ENCODE assay signal across 13 cellular contexts in genomic region chr6:66558189-66558588, GRCh38.
DNase-seq lines count a peak whose midpoint lies in the region; FAIRE-seq and TF ChIP-seq lines count a peak whose summit lies in the region.
"Had no signal": no experiment of that assay in that cellular context is flagged by ENCODE, and none has a peak within 500 bp of the region (broad histone marks: within the 10 kb centered on the region; RNA-seq: fewer than 3 reads in every experiment).

No MANE protein-coding gene starts in this region.

- no peaks in the 10 kb centered on the region for H4K20me1 ChIP-seq in KMS-11 (ENCODE audit: insufficient read depth)
- H4K20me1 ChIP-seq in astrocyte (ENCODE audit: insufficient read depth, low read length): no peaks in the 10 kb centered on the region

- FAIRE-seq in astrocyte (lab: Jason Lieb, UNC): no peak
- FAIRE-seq in HTR-8/SVneo (lab: Jason Lieb, UNC): no peak
- FAIRE-seq: pancreas had no signal

- H3K9ac ChIP-seq in KMS-11: no peak overlapping the region
- no peak overlapping the region for H3K9ac ChIP-seq in astrocyte (ENCODE audit: low read length)

- H3K27me3 ChIP-seq in A673 (replicated peaks; ENCODE audit: insufficient read depth, low read depth, low read length, poor library complexity) (no peaks in the 10 kb centered on the region), KMS-11 (ENCODE audit: insufficient read depth, low read depth) (no peaks in the 10 kb centered on the region), astrocyte (ENCODE audit: insufficient read depth, low read length) (no peaks in the 10 kb centered on the region)
- H3K27me3 ChIP-seq: pancreas had no signal

- DNase-seq in A673 (ENCODE audit: low spot score): peak; percentile 19
- no peak for DNase-seq in astrocyte (ENCODE audit: low read depth)
- no peak for DNase-seq in NCI-H1417 treated with DMSO at 0.1 percent for 48 hours (lab: John Stamatoyannopoulos, UW)
- DNase-seq in RWPE1 (ENCODE audit: low spot score): no peak
- no peak for DNase-seq in activated naive CD8-positive, alpha-beta T cell treated with anti-CD3 and anti-CD28 coated beads for 36 hours
- no peak for DNase-seq in HTR-8/SVneo (ENCODE audit: insufficient read length, low spot score)
- DNase-seq: activated naive CD8-positive, alpha-beta T cell treated with anti-CD3 and anti-CD28 coated beads, Interleukin-2, amount 10 ng/mL, durations not matched to agents 7 days and 5 days; CD4-positive, CD25-positive, alpha-beta regulatory T cell; NCI-H446 treated with DMSO at 0.1 percent for 48 hours; pancreas; stimulated activated CD4-positive, alpha-beta T cell treated with anti-CD3 and anti-CD28 coated beads, Interleukin-4, amount 100 ng/mL, for 1 hour had no signal

- no peak overlapping the region for H3K27ac ChIP-seq in A673 (ENCODE audit: low read depth, low read length, poor library complexity, severe bottlenecking)
- no peak overlapping the region for H3K27ac ChIP-seq in KMS-11
- H3K27ac ChIP-seq in astrocyte (ENCODE audit: low read depth, low read length): no peak overlapping the region
- H3K27ac ChIP-seq in RWPE1: no peak overlapping the region
- H3K27ac ChIP-seq: pancreas had no signal

- intact Hi-C loops in A673 (cut with micrococcal nuclease; ENCODE audit: unreplicated experiment): no loop called here

- no TSS peak for BruUV-seq in A673 (replicated peaks; lab: Mats Ljungman, UMichigan)

- no peaks in the 10 kb centered on the region for H3K27me3 Mint-ChIP-seq in astrocyte (ENCODE audit: low read depth, unreplicated experiment)
- no peaks in the 10 kb centered on the region for H3K27me3 Mint-ChIP-seq in activated naive CD8-positive, alpha-beta T cell treated with anti-CD3 and anti-CD28 coated beads for 36 hours
- H3K27me3 Mint-ChIP-seq: activated naive CD8-positive, alpha-beta T cell treated with anti-CD3 and anti-CD28 coated beads, Interleukin-2, amount 10 ng/mL, durations not matched to agents 7 days and 5 days; CD4-positive, CD25-positive, alpha-beta regulatory T cell had no signal

- H3K4me1 ChIP-seq in A673 (ENCODE audit: insufficient read depth, low read length, poor library complexity, severe bottlenecking): no peaks in the 10 kb centered on the region
- peaks cover 11% of the 10 kb centered on the region for H3K4me1 ChIP-seq in KMS-11 (ENCODE audit: low read depth, poor library complexity, severe bottlenecking)
- H3K4me1 ChIP-seq in astrocyte (ENCODE audit: insufficient read depth, low read length): no peaks in the 10 kb centered on the region
- H3K4me1 ChIP-seq: pancreas had no signal

- POLR2A ChIA-PET in A673 (lab: Charles Lee; ENCODE audit: low non-redundant PET) (no interaction called here), RWPE1 (lab: Yijun Ruan, JAX; ENCODE audit: low non-redundant PET) (no interaction called here)

- H3K4me1 Mint-ChIP-seq in astrocyte (ENCODE audit: low read depth, unreplicated experiment): peaks cover 5% of the 10 kb centered on the region
- H3K4me1 Mint-ChIP-seq in activated naive CD8-positive, alpha-beta T cell treated with anti-CD3 and anti-CD28 coated beads for 36 hours: no peaks in the 10 kb centered on the region
- H3K4me1 Mint-ChIP-seq: activated naive CD8-positive, alpha-beta T cell treated with anti-CD3 and anti-CD28 coated beads, Interleukin-2, amount 10 ng/mL, durations not matched to agents 7 days and 5 days; CD4-positive, CD25-positive, alpha-beta regulatory T cell had no signal

- H2AFZ ChIP-seq in KMS-11 (ENCODE audit: low read depth) (no peak overlapping the region), astrocyte (ENCODE audit: low read depth, low read length) (no peak overlapping the region)

- H3K4me3 ChIP-seq in A673 (ENCODE audit: low read depth, low read length, poor library complexity, severe bottlenecking) (no peak overlapping the region), KMS-11 (IDR thresholded peaks at IDR 0.05; ENCODE audit: insufficient read depth, low read depth, low read length) (no peak overlapping the region), astrocyte (ENCODE audit: insufficient read depth, low read depth, low read length) (no peak overlapping the region)
- H3K4me3 ChIP-seq: pancreas had no signal

- peaks cover 16% of the 10 kb centered on the region for H3K9me3 ChIP-seq in A673 (ENCODE audit: low read depth, low read length, poor library complexity, severe bottlenecking)
- H3K9me3 ChIP-seq in astrocyte (ENCODE audit: insufficient read depth, low read depth, low read length): peaks cover 2% of the 10 kb centered on the region
- H3K9me3 ChIP-seq: pancreas had no signal

- no peak overlapping the region for H3K4me3 Mint-ChIP-seq in astrocyte (ENCODE audit: unreplicated experiment)
- no peak overlapping the region for H3K4me3 Mint-ChIP-seq in activated naive CD8-positive, alpha-beta T cell treated with anti-CD3 and anti-CD28 coated beads for 36 hours
- H3K4me3 Mint-ChIP-seq: activated naive CD8-positive, alpha-beta T cell treated with anti-CD3 and anti-CD28 coated beads, Interleukin-2, amount 10 ng/mL, durations not matched to agents 7 days and 5 days; CD4-positive, CD25-positive, alpha-beta regulatory T cell had no signal

- no peaks in the 10 kb centered on the region for H3K79me2 ChIP-seq in KMS-11 (ENCODE audit: insufficient read depth, low read depth)
- H3K79me2 ChIP-seq in astrocyte (ENCODE audit: insufficient read depth, low read length): no peaks in the 10 kb centered on the region

- peaks cover 5% of the 10 kb centered on the region for H3K36me3 Mint-ChIP-seq in astrocyte (ENCODE audit: low read depth, unreplicated experiment)
- no peaks in the 10 kb centered on the region for H3K36me3 Mint-ChIP-seq in activated naive CD8-positive, alpha-beta T cell treated with anti-CD3 and anti-CD28 coated beads for 36 hours
- H3K36me3 Mint-ChIP-seq: activated naive CD8-positive, alpha-beta T cell treated with anti-CD3 and anti-CD28 coated beads, Interleukin-2, amount 10 ng/mL, durations not matched to agents 7 days and 5 days; CD4-positive, CD25-positive, alpha-beta regulatory T cell had no signal

- TF ChIP-seq CTCF in A673 (conservative IDR thresholded peaks at IDR 0.05; ENCODE audit: low read depth, low read length) (peak; percentile 29; the same call in 1 of the 2 replicates), GM12873 (IDR thresholded peaks at IDR 0.05; ENCODE audit: insufficient read depth, low read depth, low read length, missing control alignments) (peak; percentile 42), KMS-11 (conservative IDR thresholded peaks at IDR 0.05; ENCODE audit: low read depth, low read length) (peak; percentile 52), astrocyte (IDR thresholded peaks at IDR 0.05; ENCODE audit: insufficient read depth, low read depth, low read length) (no peak), RWPE1 (conservative IDR thresholded peaks at IDR 0.05; ENCODE audit: low read depth) (no peak)

- H3K4me2 ChIP-seq in KMS-11 (no peak overlapping the region), astrocyte (ENCODE audit: low read length) (no peak overlapping the region)

- H3K27ac Mint-ChIP-seq in astrocyte (ENCODE audit: unreplicated experiment): peak overlapping the region; percentile 45
- no peak overlapping the region for H3K27ac Mint-ChIP-seq in activated naive CD8-positive, alpha-beta T cell treated with anti-CD3 and anti-CD28 coated beads for 36 hours
- H3K27ac Mint-ChIP-seq: activated naive CD8-positive, alpha-beta T cell treated with anti-CD3 and anti-CD28 coated beads, Interleukin-2, amount 10 ng/mL, durations not matched to agents 7 days and 5 days; CD4-positive, CD25-positive, alpha-beta regulatory T cell had no signal

- CTCF ChIA-PET in A673 (lab: Charles Lee): no interaction called here
- CTCF ChIA-PET in RWPE1 (lab: Yijun Ruan, JAX): interaction anchor here (0.7 kb wide), 1 partner anchor 13 kb away, joined by 3 read pairs; no protein-coding TSS in a partner anchor

- H3K36me3 ChIP-seq in A673 (ENCODE audit: insufficient read depth, low read length, poor library complexity, severe bottlenecking): no peaks in the 10 kb centered on the region
- no peaks in the 10 kb centered on the region for H3K36me3 ChIP-seq in KMS-11 (ENCODE audit: insufficient read depth)
- no peaks in the 10 kb centered on the region for H3K36me3 ChIP-seq in astrocyte (ENCODE audit: insufficient read depth, low read length)
- H3K36me3 ChIP-seq: pancreas had no signal

- peaks cover 17% of the 10 kb centered on the region for H3K9me3 Mint-ChIP-seq in astrocyte (ENCODE audit: unreplicated experiment)
- peaks cover 25% of the 10 kb centered on the region for H3K9me3 Mint-ChIP-seq in activated naive CD8-positive, alpha-beta T cell treated with anti-CD3 and anti-CD28 coated beads for 36 hours

Comparison
In these comparisons a context has a peak if more than half of its experiments do, and no peak if none do; other contexts are left out.
1. CTCF ChIP-seq: peak in A673 (single experiment), GM12873 (single experiment) and KMS-11 (single experiment); none in astrocyte (single experiment) and RWPE1 (single experiment).